1 cellular context compared by ENCODE assay signal in genomic region chr12:130870442-130871285, GRCh38.
TF ChIP-seq lines count a peak whose summit lies in the region.

No MANE protein-coding gene starts in this region.

TF ChIP-seq in HepG2, 621 proteins besides CTCF, POLR2A, EP300 and RAD21 (continued from another document and continues in another):
- no peak for TF ChIP-seq ZBTB37 (CRISPR knock-in tag; IDR thresholded peaks at IDR 0.05)
- TF ChIP-seq ZBTB38 (CRISPR knock-in tag; IDR thresholded peaks at IDR 0.05): no peak
- TF ChIP-seq ZNF674 (CRISPR knock-in tag; IDR thresholded peaks at IDR 0.05; ENCODE audit: low read depth): 0 out of 2 replicates have a peak, but pooled peaks have one; percentile 10
- TF ChIP-seq ZNF281 (CRISPR knock-in tag; IDR thresholded peaks at IDR 0.05; ENCODE audit: borderline replicate concordance): no peak
- TF ChIP-seq FOSL1 (CRISPR knock-in tag; IDR thresholded peaks at IDR 0.05; ENCODE audit: borderline replicate concordance): no peak
- TF ChIP-seq ZBTB1 (CRISPR knock-in tag; IDR thresholded peaks at IDR 0.05; ENCODE audit: borderline replicate concordance): no peak
- peak; percentile 94 for TF ChIP-seq CEBPG (CRISPR knock-in tag; IDR thresholded peaks at IDR 0.05)
- TF ChIP-seq ZNF235 (CRISPR knock-in tag; IDR thresholded peaks at IDR 0.05; ENCODE audit: borderline replicate concordance): no peak
- peak; percentile 91 for TF ChIP-seq SKI (IDR thresholded peaks at IDR 0.05; ENCODE audit: partially characterized antibody)
- TF ChIP-seq FUBP1 (CRISPR knock-in tag; IDR thresholded peaks at IDR 0.05; ENCODE audit: borderline replicate concordance): no peak
- peak; percentile 55; the same call in 1 of the 3 replicates for TF ChIP-seq MXI1 (IDR thresholded peaks at IDR 0.05; ENCODE audit: borderline replicate concordance, low read depth, low read length)
- TF ChIP-seq ZNF256 (CRISPR knock-in tag; conservative IDR thresholded peaks at IDR 0.05): 0 out of 2 replicates have a peak, but pooled peaks have one; percentile 19
- TF ChIP-seq LCORL (IDR thresholded peaks at IDR 0.05): no peak
- TF ChIP-seq LCORL (CRISPR knock-in tag; IDR thresholded peaks at IDR 0.05): 0 out of 2 replicates have a peak, but pooled peaks have one; percentile 30
- peak; percentile 92 for TF ChIP-seq XRCC5 (optimal IDR thresholded peaks at IDR 0.05; ENCODE audit: low read length)
- no peak for TF ChIP-seq FOXC1 (CRISPR knock-in tag; IDR thresholded peaks at IDR 0.05; ENCODE audit: borderline replicate concordance)
- TF ChIP-seq RORA (CRISPR knock-in tag; IDR thresholded peaks at IDR 0.05): no peak
- no peak for TF ChIP-seq DNMT3B (CRISPR knock-in tag; conservative IDR thresholded peaks at IDR 0.05)
- no peak for TF ChIP-seq ZNF615 (CRISPR knock-in tag; IDR thresholded peaks at IDR 0.05; ENCODE audit: borderline replicate concordance)
- TF ChIP-seq ZBTB49 (CRISPR knock-in tag; IDR thresholded peaks at IDR 0.05; ENCODE audit: borderline replicate concordance): no peak
- TF ChIP-seq ZNF230 (CRISPR knock-in tag; IDR thresholded peaks at IDR 0.05): no peak
- peak; percentile 42; the same call in 1 of the 2 replicates for TF ChIP-seq MED1 (CRISPR knock-in tag; IDR thresholded peaks at IDR 0.05)
- no peak for TF ChIP-seq HHEX (CRISPR knock-in tag; IDR thresholded peaks at IDR 0.05)
- 0 out of 2 replicates have a peak, but pooled peaks have one; percentile 21 for TF ChIP-seq POGK (CRISPR knock-in tag; conservative IDR thresholded peaks at IDR 0.05)
- peak; percentile 22; the same call in 1 of the 2 replicates for TF ChIP-seq YEATS2 (CRISPR knock-in tag; IDR thresholded peaks at IDR 0.05; ENCODE audit: borderline replicate concordance)
- no peak for TF ChIP-seq IRF9 (CRISPR knock-in tag; IDR thresholded peaks at IDR 0.05; ENCODE audit: borderline replicate concordance)
- no peak for TF ChIP-seq IKZF1 (IDR thresholded peaks at IDR 0.05)
- TF ChIP-seq TERF1 (CRISPR knock-in tag; IDR thresholded peaks at IDR 0.05): no peak
- peak; percentile 24 for TF ChIP-seq TBL1XR1 (IDR thresholded peaks at IDR 0.05; ENCODE audit: borderline replicate concordance, low read length, partially characterized antibody)
- no peak for TF ChIP-seq TCF12 (IDR thresholded peaks at IDR 0.05)
- TF ChIP-seq TCF12 (CRISPR knock-in tag; IDR thresholded peaks at IDR 0.05): no peak
- no peak for TF ChIP-seq ZNF569 (CRISPR knock-in tag; IDR thresholded peaks at IDR 0.05; ENCODE audit: borderline replicate concordance)
- TF ChIP-seq ZNF292 (CRISPR knock-in tag; IDR thresholded peaks at IDR 0.05; ENCODE audit: borderline replicate concordance, low read depth): no peak; the same call in 1 of the 2 replicates
- no peak for TF ChIP-seq ZNF451 (CRISPR knock-in tag; IDR thresholded peaks at IDR 0.05)
- no peak; the same call in 1 of the 2 replicates for TF ChIP-seq ZSCAN21 (CRISPR knock-in tag; IDR thresholded peaks at IDR 0.05; ENCODE audit: borderline replicate concordance)
- TF ChIP-seq MEIS1 (CRISPR knock-in tag; IDR thresholded peaks at IDR 0.05; ENCODE audit: borderline replicate concordance): no peak
- TF ChIP-seq NKX3-1 (CRISPR knock-in tag; IDR thresholded peaks at IDR 0.05): no peak
- no peak for TF ChIP-seq ZNF10 (CRISPR knock-in tag; IDR thresholded peaks at IDR 0.05; ENCODE audit: borderline replicate concordance, low read depth)
- 0 out of 2 replicates have a peak, but pooled peaks have one; percentile 17 for TF ChIP-seq DRAP1 (CRISPR knock-in tag; IDR thresholded peaks at IDR 0.05)
- TF ChIP-seq ZNF670 (CRISPR knock-in tag; IDR thresholded peaks at IDR 0.05; ENCODE audit: borderline replicate concordance): no peak
- no peak for TF ChIP-seq ZC3H13 (CRISPR knock-in tag; IDR thresholded peaks at IDR 0.05)
- TF ChIP-seq KMT2B (CRISPR knock-in tag; IDR thresholded peaks at IDR 0.05): no peak
- TF ChIP-seq KLF11 (CRISPR knock-in tag; IDR thresholded peaks at IDR 0.05): 0 out of 2 replicates have a peak, but pooled peaks have one; percentile 43
